Comparison of ENCODE assay signal across 8 cellular contexts in genomic region chr15:41774873-41775417, GRCh38. TPM values are rescaled to one million over a fixed set of nuclear protein-coding genes. Genes with fewer than 3 reads are reported as not detected.
DNase-seq lines count a peak whose midpoint lies in the region; ATAC-seq and TF ChIP-seq lines count a peak whose summit lies in the region.

No MANE protein-coding gene starts in this region.

- no peaks in the 10 kb centered on the region for H3K9me3 ChIP-seq in left ventricle myocardium inferior (replicated peaks)
- no peaks in the 10 kb centered on the region for H3K9me3 ChIP-seq in skeletal muscle satellite cell (replicated peaks; ENCODE audit: low read length)

- peak overlapping the region; percentile 91 for H3K27ac ChIP-seq in left ventricle myocardium inferior (replicated peaks)

- H3K27me3 ChIP-seq in left ventricle myocardium inferior (ENCODE audit: low read depth) (no peaks in the 10 kb centered on the region), skeletal muscle satellite cell (ENCODE audit: control insufficient read depth, insufficient read depth, low read length) (no peaks in the 10 kb centered on the region)

- TF ChIP-seq CTCF in left ventricle myocardium inferior (IDR thresholded peaks at IDR 0.05; ENCODE audit: borderline replicate concordance) = no peak

- ATAC-seq in activated CD8-positive, alpha-beta T cell treated with anti-CD3 and anti-CD28 coated beads, Interleukin-2, amount 10 ng/mL, durations not matched to agents 7 days and 5 days = no peak
- ATAC-seq in GM19395 (IDR thresholded peaks at IDR 0.05; ENCODE audit: unreplicated experiment) = no peak

- H3K4me1 Mint-ChIP-seq in activated naive CD4-positive, alpha-beta T cell treated with anti-CD3 and anti-CD28 coated beads, Interleukin-2, amount 10 ng/mL, durations not matched to agents 7 days and 5 days = peaks cover 68% of the 10 kb centered on the region
- H3K4me1 Mint-ChIP-seq in activated CD8-positive, alpha-beta T cell treated with anti-CD3 and anti-CD28 coated beads, Interleukin-2, amount 10 ng/mL, durations not matched to agents 7 days and 5 days (ENCODE audit: low read depth) = peaks cover 61% of the 10 kb centered on the region

- peak overlapping the region; percentile 90 for H3K4me2 ChIP-seq in skeletal muscle satellite cell (ENCODE audit: low read length)

- peaks cover 62% of the 10 kb centered on the region for H3K4me1 ChIP-seq in left ventricle myocardium inferior
- peaks cover 60% of the 10 kb centered on the region for H3K4me1 ChIP-seq in skeletal muscle satellite cell (ENCODE audit: control insufficient read depth, insufficient read depth, low read length)

- POLR2A ChIA-PET in activated CD8-positive, alpha-beta T cell treated with anti-CD3 and anti-CD28 coated beads, Interleukin-2, amount 10 ng/mL, durations not matched to agents 7 days and 5 days (lab: Charles Lee) = interaction anchor here (0.6 to 3.8 kb wide), 5 partner anchors 9 to 114 kb away, joined by 3 to 31 read pairs (median 4); no protein-coding TSS in a partner anchor

- H3K9me3 Mint-ChIP-seq in activated naive CD4-positive, alpha-beta T cell treated with anti-CD3 and anti-CD28 coated beads, Interleukin-2, amount 10 ng/mL, durations not matched to agents 7 days and 5 days = no peaks in the 10 kb centered on the region
- no peaks in the 10 kb centered on the region for H3K9me3 Mint-ChIP-seq in activated CD8-positive, alpha-beta T cell treated with anti-CD3 and anti-CD28 coated beads, Interleukin-2, amount 10 ng/mL, durations not matched to agents 7 days and 5 days (ENCODE audit: insufficient read depth)

- intact Hi-C loops in left ventricle myocardium inferior (cut with micrococcal nuclease) = loop anchor here (10.0 kb wide), 1 partner anchor 130 kb away; no protein-coding TSS in a partner anchor

- H3K4me3 Mint-ChIP-seq in activated naive CD4-positive, alpha-beta T cell treated with anti-CD3 and anti-CD28 coated beads, Interleukin-2, amount 10 ng/mL, durations not matched to agents 7 days and 5 days = peak overlapping the region; percentile 95
- peak overlapping the region; percentile 93 for H3K4me3 Mint-ChIP-seq in activated CD8-positive, alpha-beta T cell treated with anti-CD3 and anti-CD28 coated beads, Interleukin-2, amount 10 ng/mL, durations not matched to agents 7 days and 5 days

- H3K4me3 ChIP-seq in left ventricle myocardium inferior (peak overlapping the region; percentile 90), skeletal muscle satellite cell (ENCODE audit: low read length) (peak overlapping the region; percentile 82)

- CTCF ChIA-PET in activated naive CD4-positive, alpha-beta T cell treated with anti-CD3 and anti-CD28 coated beads, Interleukin-2, amount 10 ng/mL, durations not matched to agents 7 days and 5 days (lab: Charles Lee) = interaction anchor here (0.6 to 6.4 kb wide), 15 partner anchors 9 to 195 kb away, joined by 3 to 253 read pairs (median 10); no protein-coding TSS in a partner anchor
- CTCF ChIA-PET in activated CD8-positive, alpha-beta T cell treated with anti-CD3 and anti-CD28 coated beads, Interleukin-2, amount 10 ng/mL, durations not matched to agents 7 days and 5 days (lab: Charles Lee) = interaction anchor here (0.9 to 11.9 kb wide), 31 partner anchors 8 to 309 kb away, joined by 3 to 333 read pairs (median 13); partner anchors contain the start of gene MGA

- no peaks in the 10 kb centered on the region for H3K27me3 Mint-ChIP-seq in activated naive CD4-positive, alpha-beta T cell treated with anti-CD3 and anti-CD28 coated beads, Interleukin-2, amount 10 ng/mL, durations not matched to agents 7 days and 5 days
- no peaks in the 10 kb centered on the region for H3K27me3 Mint-ChIP-seq in activated CD8-positive, alpha-beta T cell treated with anti-CD3 and anti-CD28 coated beads, Interleukin-2, amount 10 ng/mL, durations not matched to agents 7 days and 5 days (ENCODE audit: low read depth)

- H3K36me3 ChIP-seq in left ventricle myocardium inferior = no peaks in the 10 kb centered on the region
- H3K36me3 ChIP-seq in skeletal muscle satellite cell (ENCODE audit: insufficient read depth, low read length) = no peaks in the 10 kb centered on the region

- DNase-seq in activated naive CD4-positive, alpha-beta T cell treated with anti-CD3 and anti-CD28 coated beads, Interleukin-2, amount 10 ng/mL, durations not matched to agents 7 days and 5 days = peak; percentile 25
- no peak for DNase-seq in activated naive CD4-positive, alpha-beta T cell treated with Interleukin-2 at 50 U/mL for 16 hours
- DNase-seq in activated CD8-positive, alpha-beta T cell treated with anti-CD3 and anti-CD28 coated beads, Interleukin-2, amount 10 ng/mL, durations not matched to agents 7 days and 5 days = no peak
- DNase-seq in left ventricle myocardium inferior (no peak), NCI-H1105 treated with DMSO at 0.1 percent for 48 hours (lab: John Stamatoyannopoulos, UW) (no peak), cortex of kidney (lab: John Stamatoyannopoulos, UW) (no peak)

- H3K36me3 Mint-ChIP-seq in activated naive CD4-positive, alpha-beta T cell treated with anti-CD3 and anti-CD28 coated beads, Interleukin-2, amount 10 ng/mL, durations not matched to agents 7 days and 5 days = peaks cover 8% of the 10 kb centered on the region
- H3K36me3 Mint-ChIP-seq in activated CD8-positive, alpha-beta T cell treated with anti-CD3 and anti-CD28 coated beads, Interleukin-2, amount 10 ng/mL, durations not matched to agents 7 days and 5 days (ENCODE audit: low read depth) = peaks cover 18% of the 10 kb centered on the region

- H3K27ac Mint-ChIP-seq in activated naive CD4-positive, alpha-beta T cell treated with anti-CD3 and anti-CD28 coated beads, Interleukin-2, amount 10 ng/mL, durations not matched to agents 7 days and 5 days = peak overlapping the region; percentile 97
- peak overlapping the region; percentile 94 for H3K27ac Mint-ChIP-seq in activated CD8-positive, alpha-beta T cell treated with anti-CD3 and anti-CD28 coated beads, Interleukin-2, amount 10 ng/mL, durations not matched to agents 7 days and 5 days

- peak overlapping the region; percentile 84 for H3K9ac ChIP-seq in skeletal muscle satellite cell (ENCODE audit: low read depth, low read length)

RNA-seq across cellular contexts. Expression of gene MAPKBP1, which starts 0.7 kb away (rescaled TPM):
- 10 to 100 TPM; 30.4 to 30.9 TPM for total RNA-seq in activated CD8-positive, alpha-beta T cell treated with anti-CD3 and anti-CD28 coated beads, Interleukin-2, amount 10 ng/mL, durations not matched to agents 7 days and 5 days
- 13.6 TPM for total RNA-seq in left ventricle myocardium inferior
- total RNA-seq in skeletal muscle satellite cell (2012; rRNA removed) = 12.9 and 13.8 TPM in 2 replicates

RNA-seq across cellular contexts. Expression of gene JMJD7, which starts 52.9 kb away (rescaled TPM):
- total RNA-seq in activated CD8-positive, alpha-beta T cell treated with anti-CD3 and anti-CD28 coated beads, Interleukin-2, amount 10 ng/mL, durations not matched to agents 7 days and 5 days = 10 to 100 TPM; 19.5 to 22.8 TPM
- total RNA-seq in left ventricle myocardium inferior = 12.1 TPM
- 1.8 and 10.0 TPM in 2 replicates for total RNA-seq in skeletal muscle satellite cell (2012; rRNA removed)
